In genomic region chr13:24274452-24274971, GRCh38 we compare ENCODE assay signal across 9 cellular contexts. TPM values are rescaled to one million over a fixed set of nuclear protein-coding genes. Genes with fewer than 3 reads are reported as not detected.
DNase-seq lines count a peak whose midpoint lies in the region; ATAC-seq and TF ChIP-seq lines count a peak whose summit lies in the region.
"Had no signal": no experiment of that assay in that cellular context is flagged by ENCODE, and none has a peak within 500 bp of the region (broad histone marks: within the 10 kb centered on the region; RNA-seq: fewer than 3 reads in every experiment).

No MANE protein-coding gene starts in this region.

- H3K4me3 ChIP-seq in testis (no peak overlapping the region), aorta (ENCODE audit: low read length in 2 of 2) (no peak overlapping the region)

- no peaks in the 10 kb centered on the region for H3K27me3 ChIP-seq in testis
- no peaks in the 10 kb centered on the region for H3K27me3 ChIP-seq in aorta (ENCODE audit: control insufficient read depth in 1 of 2, insufficient read depth in 2 of 2, low read length in 1 of 2)

- intact Hi-C loops in testis (cut with DNase I; ENCODE audit: low total_unique reads): no loop called here
- intact Hi-C loops in aorta (cut with DNase I): loop anchor here in 1 of 2 donors (5.0 kb wide), 2 partner anchors 242 to 897 kb away; no protein-coding TSS in a partner anchor

- H3K27ac ChIP-seq in testis (peak overlapping the region in 1 of 2 donors; percentile 87), aorta (ENCODE audit: low read depth in 1 of 2, low read length in 2 of 2) (no peak overlapping the region)

- H3K36me3 ChIP-seq in testis (ENCODE audit: low read depth, missing control alignments) (no peaks in the 10 kb centered on the region), aorta (ENCODE audit: control insufficient read depth in 1 of 2, insufficient read depth in 2 of 2, low read length in 1 of 2) (no peaks in the 10 kb centered on the region)

- in situ Hi-C loops in KBM-7 (cut with MboI; ENCODE audit: low pct_unique_long_range_greater_than_20kb, low sequenced_read_pairs): no loop called here

- TF ChIP-seq CTCF in testis (IDR thresholded peaks at IDR 0.05): no peak

- no peak for TF ChIP-seq POLR2A in testis (IDR thresholded peaks at IDR 0.05)

- H3K9me3 ChIP-seq in testis (no peaks in the 10 kb centered on the region), aorta (ENCODE audit: control insufficient read depth, low read length) (no peaks in the 10 kb centered on the region)

- peaks cover 37% of the 10 kb centered on the region for H3K4me1 ChIP-seq in testis
- H3K4me1 ChIP-seq in aorta (ENCODE audit: control insufficient read depth in 1 of 2, insufficient read depth in 2 of 2, low read length in 2 of 2): no peaks in the 10 kb centered on the region

- ATAC-seq in GM21381 (IDR thresholded peaks at IDR 0.05; ENCODE audit: unreplicated experiment) (peak; percentile 53), aorta (ENCODE audit: low FRiP score) (no peak)

- 50 to 65% methylated on average over 6 of the region's 6 CpGs for WGBS in testis, 2 donors
- 80 to 84% methylated on average over 6 of the region's 6 CpGs for WGBS in aorta, 2 donors

- DNase-seq in C1 segment of cervical spinal cord (lab: John Stamatoyannopoulos, UW) (peak in 9 of 14 donors; percentile 31 to 57 (median 47)), KBM-7 (peak; percentile 53), activated gamma-delta T cell (lab: John Stamatoyannopoulos, UW) (peak; percentile 15), middle frontal gyrus (ENCODE audit: extremely low spot score, low spot score) (peak; percentile 22), testis (peak; percentile 53), aorta (no peak), NCI-H226 (no peak)

RNA-seq across cellular contexts. Expression of gene C1QTNF9, which starts 34.9 kb away (rescaled TPM):
- total RNA-seq in testis (1 to 10 TPM in 1 of 2 donors, under 1 TPM in 1; 0.43 to 2.4 TPM), aorta (under 1 TPM; 0.42 to 0.99 TPM)
- polyA plus RNA-seq in testis (ENCODE audit: insufficient read depth, low read depth, low replicate concordance) (1.1 TPM), aorta (under 1 TPM in 1 of 2 donors, not detected in 1; 0.13 TPM)
- total RNA-seq: renal cortical epithelial cell had no signal

Comparison
In these comparisons a context has a peak if more than half of its experiments do, and no peak if none do; other contexts are left out.
1. DNase-seq: peak in C1 segment of cervical spinal cord (9 of 14), KBM-7 (single experiment), activated gamma-delta T cell (single experiment), middle frontal gyrus (single experiment) and testis (single experiment); none in aorta (0 of 2) and NCI-H226 (single experiment).